8 cellular contexts compared by ENCODE assay signal in the genomic region with DNA sequence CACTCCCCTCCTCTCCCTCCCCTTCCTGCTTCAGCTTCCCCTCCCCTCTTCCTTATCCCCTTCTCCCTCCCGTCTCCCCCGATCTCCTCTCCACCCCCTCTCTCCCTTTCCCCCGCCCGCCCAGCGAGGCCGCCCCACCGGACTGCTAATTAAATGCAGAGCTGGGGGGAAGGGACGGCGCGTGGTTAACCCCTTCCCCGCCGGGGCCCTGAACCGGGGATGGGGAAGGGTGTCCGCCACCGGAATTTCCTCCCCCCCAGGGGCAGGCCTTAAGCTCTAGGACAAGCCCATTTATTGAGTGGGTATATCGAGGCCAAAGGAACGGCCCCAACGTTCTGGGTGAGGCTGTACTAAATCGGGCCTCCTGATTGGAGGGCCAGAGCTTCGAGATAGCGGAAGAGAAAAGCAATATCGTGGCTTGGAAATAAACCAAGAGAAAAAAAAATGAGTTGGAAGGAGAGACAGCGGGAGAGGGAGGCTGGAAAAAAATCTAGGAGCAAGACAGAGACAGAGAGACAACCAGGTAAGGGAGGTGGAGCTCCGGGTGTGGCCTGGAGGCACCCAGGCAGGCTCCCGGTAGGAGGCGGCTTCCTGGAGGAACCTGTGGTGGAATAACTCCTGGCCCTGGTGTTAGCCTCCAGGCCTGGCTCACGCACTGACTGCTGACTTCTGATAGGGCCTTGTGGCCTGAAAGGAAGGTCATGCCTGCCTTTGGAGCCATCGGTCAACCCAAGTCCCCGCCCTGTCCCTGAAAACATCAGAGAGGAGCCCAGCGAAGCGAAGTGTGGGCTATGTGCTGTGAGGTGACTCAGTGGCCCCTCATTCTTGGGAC. TPM values are rescaled to one million over a fixed set of nuclear protein-coding genes. Genes with fewer than 3 reads are reported as not detected.
DNase-seq lines count a peak whose midpoint lies in the region; ATAC-seq and TF ChIP-seq lines count a peak whose summit lies in the region.

No MANE protein-coding gene starts in this region.

- peaks cover 38% of the 10 kb centered on the region for H3K36me3 Mint-ChIP-seq in activated CD8-positive, alpha-beta T cell treated with anti-CD3 and anti-CD28 coated beads for 36 hours (ENCODE audit: low read depth)

- intact Hi-C loops in activated CD8-positive, alpha-beta T cell treated with anti-CD3 and anti-CD28 coated beads for 36 hours (cut with micrococcal nuclease), result no loop called here

- POLR2A ChIA-PET in activated CD8-positive, alpha-beta T cell treated with anti-CD3 and anti-CD28 coated beads for 36 hours (lab: Charles Lee), result interaction anchor here (0.6 to 6.5 kb wide), 9 partner anchors 9 to 44 kb away, joined by 3 to 225 read pairs (median 7); partner anchors contain the start of genes IQCN, JUND and LSM4

- H3K9me3 ChIP-seq in mucosa of stomach (ENCODE audit: control insufficient read depth, low read length), result no peaks in the 10 kb centered on the region
- H3K9me3 ChIP-seq in thoracic aorta, result no peaks in the 10 kb centered on the region

- H3K4me1 Mint-ChIP-seq in activated CD8-positive, alpha-beta T cell treated with anti-CD3 and anti-CD28 coated beads for 36 hours (ENCODE audit: low read depth), result peaks cover 61% of the 10 kb centered on the region

- peak overlapping the region; percentile 96 for H3K9ac ChIP-seq in mucosa of stomach (ENCODE audit: low read length)

- no peaks in the 10 kb centered on the region for H3K27me3 Mint-ChIP-seq in activated CD8-positive, alpha-beta T cell treated with anti-CD3 and anti-CD28 coated beads for 36 hours

- peak overlapping the region; percentile 85 for H3K4me3 Mint-ChIP-seq in activated CD8-positive, alpha-beta T cell treated with anti-CD3 and anti-CD28 coated beads for 36 hours

- DNase-seq in DMS53 (lab: John Stamatoyannopoulos, UW), result peak; percentile 59
- no peak for DNase-seq in DMS53 treated with DMSO at 0.1 percent for 48 hours (lab: John Stamatoyannopoulos, UW; ENCODE audit: unreplicated experiment)
- DNase-seq in NAMALWA (ENCODE audit: low spot score), result peak; percentile 32
- peak; percentile 88 for DNase-seq in activated CD8-positive, alpha-beta T cell treated with anti-CD3 and anti-CD28 coated beads for 36 hours
- DNase-seq in fibroblast of gingiva (ENCODE audit: low read depth), result peak; percentile 78
- DNase-seq in thoracic aorta (ENCODE audit: low spot score), result peak; percentile 61

- no peak for TF ChIP-seq CTCF in activated CD8-positive, alpha-beta T cell treated with anti-CD3 and anti-CD28 coated beads for 36 hours (IDR thresholded peaks at IDR 0.05)
- TF ChIP-seq CTCF in thoracic aorta (IDR thresholded peaks at IDR 0.05), result no peak

- no peaks in the 10 kb centered on the region for H3K36me3 ChIP-seq in mucosa of stomach (ENCODE audit: control insufficient read depth, insufficient read depth, low read length)
- H3K36me3 ChIP-seq in thoracic aorta, result no peaks in the 10 kb centered on the region

- CTCF ChIA-PET in activated CD8-positive, alpha-beta T cell treated with anti-CD3 and anti-CD28 coated beads for 36 hours (lab: Charles Lee), result interaction anchor here (1.3 to 8.0 kb wide), 5 partner anchors 11 to 36 kb away, joined by 5 to 119 read pairs (median 9); partner anchors contain the start of genes JUND and LSM4

- ATAC-seq in activated CD8-positive, alpha-beta T cell treated with anti-CD3 and anti-CD28 coated beads for 36 hours, result peak; percentile 20
- peak; percentile 37 for ATAC-seq in thoracic aorta (ENCODE audit: insufficient number of reproducible peaks, low FRiP score, low read depth)
- ATAC-seq in HG03045 (IDR thresholded peaks at IDR 0.05; ENCODE audit: unreplicated experiment), result no peak

- peak overlapping the region; percentile 99 to 100 for H3K27ac ChIP-seq in thoracic aorta

- peaks cover 30% of the 10 kb centered on the region for H3K4me1 ChIP-seq in mucosa of stomach (ENCODE audit: control insufficient read depth, insufficient read depth, low read length)
- H3K4me1 ChIP-seq in thoracic aorta (ENCODE audit: control insufficient read depth in 1 of 2, low read depth in 2 of 2), result peaks cover 20 to 38% of the 10 kb centered on the region in 2 donors

- H3K27ac Mint-ChIP-seq in activated CD8-positive, alpha-beta T cell treated with anti-CD3 and anti-CD28 coated beads for 36 hours, result peak overlapping the region; percentile 93

- H3K27me3 ChIP-seq in mucosa of stomach (ENCODE audit: control insufficient read depth, insufficient read depth, low read length), result no peaks in the 10 kb centered on the region
- no peaks in the 10 kb centered on the region for H3K27me3 ChIP-seq in thoracic aorta (replicated peaks; ENCODE audit: insufficient read depth)

- peak overlapping the region; percentile 66 for H3K4me3 ChIP-seq in mucosa of stomach (ENCODE audit: low read length)
- peak overlapping the region; percentile 93 for H3K4me3 ChIP-seq in thoracic aorta

- no peaks in the 10 kb centered on the region for H3K9me3 Mint-ChIP-seq in activated CD8-positive, alpha-beta T cell treated with anti-CD3 and anti-CD28 coated beads for 36 hours

RNA-seq across cellular contexts. Expression of gene JUND, which starts 11.6 kb away (rescaled TPM):
- total RNA-seq in activated CD8-positive, alpha-beta T cell treated with anti-CD3 and anti-CD28 coated beads for 36 hours, result 100 to 1,000 TPM; 527 to 530 TPM
- total RNA-seq in thoracic aorta, result 100 to 1,000 TPM; 643 to 922 TPM

RNA-seq across cellular contexts. Expression of gene IQCN, which starts 18.8 kb away (rescaled TPM):
- under 1 TPM; 0.59 to 0.69 TPM for total RNA-seq in activated CD8-positive, alpha-beta T cell treated with anti-CD3 and anti-CD28 coated beads for 36 hours
- 10 to 100 TPM in 1 of 2 donors, 1 to 10 TPM in 1; 8.7 to 29.2 TPM for total RNA-seq in thoracic aorta

RNA-seq across cellular contexts. Expression of gene LSM4, which starts 29.9 kb away (rescaled TPM):
- total RNA-seq in activated CD8-positive, alpha-beta T cell treated with anti-CD3 and anti-CD28 coated beads for 36 hours, result 100 to 1,000 TPM; 426 to 433 TPM
- 10 to 100 TPM; 74.8 to 90.2 TPM for total RNA-seq in thoracic aorta

RNA-seq across cellular contexts. Expression of gene PGPEP1, which starts 47.4 kb away (rescaled TPM):
- total RNA-seq in activated CD8-positive, alpha-beta T cell treated with anti-CD3 and anti-CD28 coated beads for 36 hours, result 10 to 100 TPM; 21.7 to 23.9 TPM
- total RNA-seq in thoracic aorta, result 10 to 100 TPM; 23.7 TPM

Comparison
In these comparisons a context has a peak if more than half of its experiments do, and no peak if none do; other contexts are left out.
1. RNA of gene IQCN, which starts 18.8 kb away (total RNA-seq): 8.7 to 29.2 TPM in thoracic aorta; 0.59 to 0.69 TPM in activated CD8-positive, alpha-beta T cell treated with anti-CD3 and anti-CD28 coated beads for 36 hours; every median in the first group is over 4 times any median in the second.
2. RNA of gene LSM4, which starts 29.9 kb away (total RNA-seq): 426 to 433 TPM in activated CD8-positive, alpha-beta T cell treated with anti-CD3 and anti-CD28 coated beads for 36 hours; 74.8 to 90.2 TPM in thoracic aorta; every median in the first group is over 4 times any median in the second.